In the genomic region with DNA sequence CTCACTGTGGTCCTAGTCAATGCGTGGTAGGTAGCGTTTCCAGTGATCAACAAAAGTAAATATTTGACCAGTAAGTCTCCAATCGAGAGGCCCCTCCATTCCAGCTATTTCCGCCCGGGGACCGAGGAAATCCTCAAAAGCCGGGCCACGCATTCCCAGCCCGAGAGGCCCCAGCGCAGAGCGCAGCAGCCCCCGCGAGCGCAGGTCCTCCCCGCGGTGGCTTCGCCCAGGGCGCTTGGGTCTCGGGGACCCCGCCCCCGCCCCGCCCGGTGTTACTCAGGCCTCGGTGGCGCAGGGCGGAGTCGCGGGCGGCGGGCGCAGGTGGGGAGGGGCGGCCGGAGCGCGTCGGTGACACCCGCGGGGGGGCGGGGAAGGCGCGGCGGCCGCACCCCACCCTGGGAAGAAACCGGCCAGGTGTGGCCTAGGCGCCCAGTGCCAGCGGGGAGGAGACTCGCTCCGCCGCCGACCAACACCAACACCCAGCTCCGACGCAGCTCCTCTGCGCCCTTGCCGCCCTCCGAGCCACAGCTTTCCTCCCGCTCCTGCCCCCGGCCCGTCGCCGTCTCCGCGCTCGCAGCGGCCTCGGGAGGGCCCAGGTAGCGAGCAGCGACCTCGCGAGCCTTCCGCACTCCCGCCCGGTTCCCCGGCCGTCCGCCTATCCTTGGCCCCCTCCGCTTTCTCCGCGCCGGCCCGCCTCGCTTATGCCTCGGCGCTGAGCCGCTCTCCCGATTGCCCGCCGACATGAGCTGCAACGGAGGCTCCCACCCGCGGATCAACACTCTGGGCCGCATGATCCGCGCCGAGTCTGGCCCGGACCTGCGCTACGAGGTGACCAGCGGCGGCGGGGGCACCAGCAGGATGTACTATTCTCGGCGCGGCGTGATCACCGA, we compare ENCODE assay signal across 8 cellular contexts. TPM values are rescaled to one million over a fixed set of nuclear protein-coding genes. Genes with fewer than 3 reads are reported as not detected.
DNase-seq lines count a peak whose midpoint lies in the region; ATAC-seq and TF ChIP-seq lines count a peak whose summit lies in the region.

A gene with protein sequence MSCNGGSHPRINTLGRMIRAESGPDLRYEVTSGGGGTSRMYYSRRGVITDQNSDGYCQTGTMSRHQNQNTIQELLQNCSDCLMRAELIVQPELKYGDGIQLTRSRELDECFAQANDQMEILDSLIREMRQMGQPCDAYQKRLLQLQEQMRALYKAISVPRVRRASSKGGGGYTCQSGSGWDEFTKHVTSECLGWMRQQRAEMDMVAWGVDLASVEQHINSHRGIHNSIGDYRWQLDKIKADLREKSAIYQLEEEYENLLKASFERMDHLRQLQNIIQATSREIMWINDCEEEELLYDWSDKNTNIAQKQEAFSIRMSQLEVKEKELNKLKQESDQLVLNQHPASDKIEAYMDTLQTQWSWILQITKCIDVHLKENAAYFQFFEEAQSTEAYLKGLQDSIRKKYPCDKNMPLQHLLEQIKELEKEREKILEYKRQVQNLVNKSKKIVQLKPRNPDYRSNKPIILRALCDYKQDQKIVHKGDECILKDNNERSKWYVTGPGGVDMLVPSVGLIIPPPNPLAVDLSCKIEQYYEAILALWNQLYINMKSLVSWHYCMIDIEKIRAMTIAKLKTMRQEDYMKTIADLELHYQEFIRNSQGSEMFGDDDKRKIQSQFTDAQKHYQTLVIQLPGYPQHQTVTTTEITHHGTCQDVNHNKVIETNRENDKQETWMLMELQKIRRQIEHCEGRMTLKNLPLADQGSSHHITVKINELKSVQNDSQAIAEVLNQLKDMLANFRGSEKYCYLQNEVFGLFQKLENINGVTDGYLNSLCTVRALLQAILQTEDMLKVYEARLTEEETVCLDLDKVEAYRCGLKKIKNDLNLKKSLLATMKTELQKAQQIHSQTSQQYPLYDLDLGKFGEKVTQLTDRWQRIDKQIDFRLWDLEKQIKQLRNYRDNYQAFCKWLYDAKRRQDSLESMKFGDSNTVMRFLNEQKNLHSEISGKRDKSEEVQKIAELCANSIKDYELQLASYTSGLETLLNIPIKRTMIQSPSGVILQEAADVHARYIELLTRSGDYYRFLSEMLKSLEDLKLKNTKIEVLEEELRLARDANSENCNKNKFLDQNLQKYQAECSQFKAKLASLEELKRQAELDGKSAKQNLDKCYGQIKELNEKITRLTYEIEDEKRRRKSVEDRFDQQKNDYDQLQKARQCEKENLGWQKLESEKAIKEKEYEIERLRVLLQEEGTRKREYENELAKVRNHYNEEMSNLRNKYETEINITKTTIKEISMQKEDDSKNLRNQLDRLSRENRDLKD (N-terminal part only) (plus strand): TSS at position 497 of the 890 bp plus-strand sequence. CDS start 245 bp downstream, at position 742.

- peaks cover 12% of the 10 kb centered on the region for H3K27me3 ChIP-seq in ascending aorta

- intact Hi-C loops in ascending aorta (cut with DNase I) = no loop called here

- no peaks in the 10 kb centered on the region for H3K9me3 ChIP-seq in ascending aorta

- no peak for TF ChIP-seq CTCF in ascending aorta (IDR thresholded peaks at IDR 0.05)

- peak within 1 kb of the TSS; percentile 63 to 76 for H3K4me3 ChIP-seq in ascending aorta
- peak within 1 kb of the TSS; percentile 77 for H3K4me3 ChIP-seq in iPS-11a (ENCODE audit: low read depth, low read length)
- H3K4me3 ChIP-seq in skeletal muscle cell (ENCODE audit: low read depth, low read length) = peak within 1 kb of the TSS; percentile 74

- peak; percentile 44 to 59 for ATAC-seq in activated CD4-positive, CD25-positive, alpha-beta regulatory T cell treated with anti-CD3 and anti-CD28 coated beads, Interleukin-2, amount 50 U/mL, for 24 hours
- no peak for ATAC-seq in GM21367 (IDR thresholded peaks at IDR 0.05; ENCODE audit: unreplicated experiment)

- no peaks in the 10 kb centered on the region for H3K36me3 ChIP-seq in ascending aorta

- no peak for DNase-seq in activated CD4-positive, CD25-positive, alpha-beta regulatory T cell (lab: John Stamatoyannopoulos, UW)
- peak; percentile 50 for DNase-seq in NCI-H2196 treated with DMSO at 0.1 percent for 48 hours (lab: John Stamatoyannopoulos, UW; ENCODE audit: unreplicated experiment)
- DNase-seq in ascending aorta (ENCODE audit: low spot score in 2 of 2) = no peak
- no peak for DNase-seq in skeletal muscle cell (ENCODE audit: low read depth)
- DNase-seq in OCI-M2 (lab: John Stamatoyannopoulos, UW; ENCODE audit: unreplicated experiment) = no peak

- no peak within 1 kb of the TSS for H3K27ac ChIP-seq in ascending aorta

- H3K4me1 ChIP-seq in ascending aorta = peaks cover 8 to 16% of the 10 kb centered on the region in 2 donors

RNA-seq across cellular contexts. Expression of the gene that starts here (rescaled TPM):
- total RNA-seq in ascending aorta = 7.2 TPM
